Comparison of ENCODE assay signal across 1 cellular context in the genomic region with DNA sequence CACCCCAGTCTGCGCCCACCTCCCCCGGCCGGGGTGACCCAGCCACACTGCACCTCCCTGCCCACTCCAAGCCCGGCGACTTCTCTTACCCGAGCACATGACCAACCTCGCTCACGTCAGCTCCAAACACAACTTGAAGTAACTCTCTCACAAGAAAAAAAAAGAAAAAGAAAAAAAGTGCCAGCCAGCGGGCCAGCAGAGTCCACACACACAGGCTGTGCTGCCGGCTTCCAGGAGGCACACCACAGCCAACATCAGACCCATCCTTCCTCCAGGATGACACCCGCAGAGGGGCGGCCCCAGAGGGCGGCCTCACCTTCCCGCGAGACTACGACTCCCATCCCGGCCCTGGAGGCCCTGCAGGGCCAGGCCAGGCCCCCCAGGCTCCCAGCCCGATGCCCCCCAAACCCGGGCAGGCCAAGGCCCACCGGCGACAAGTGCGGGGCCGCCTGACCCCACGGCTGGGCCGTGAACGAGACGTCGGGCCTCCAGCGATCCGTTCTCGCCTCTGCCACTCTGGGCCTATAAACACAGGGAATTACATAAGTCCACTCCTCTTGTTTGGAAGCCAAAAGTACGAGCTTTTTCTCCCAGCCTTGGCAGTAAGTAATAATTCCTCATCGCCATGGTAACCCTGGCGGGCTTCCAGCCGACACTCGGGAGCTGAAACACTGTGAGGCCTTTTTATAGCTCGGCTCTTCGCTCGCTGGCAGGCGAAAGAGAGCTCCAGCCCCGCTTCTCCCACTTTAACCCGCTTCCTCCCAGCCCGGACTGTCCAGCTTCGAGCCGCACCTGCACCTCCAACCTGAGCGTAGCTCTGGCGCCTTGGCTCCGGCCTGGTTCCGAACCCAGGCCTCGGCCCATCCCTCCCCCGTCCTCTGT.
TF ChIP-seq lines count a peak whose summit lies in the region.

No MANE protein-coding gene starts in this region.

TF ChIP-seq in HepG2, 621 proteins besides CTCF, POLR2A, EP300 and RAD21 (continued from another document and continues in another):
- TF ChIP-seq, protein P1, sequence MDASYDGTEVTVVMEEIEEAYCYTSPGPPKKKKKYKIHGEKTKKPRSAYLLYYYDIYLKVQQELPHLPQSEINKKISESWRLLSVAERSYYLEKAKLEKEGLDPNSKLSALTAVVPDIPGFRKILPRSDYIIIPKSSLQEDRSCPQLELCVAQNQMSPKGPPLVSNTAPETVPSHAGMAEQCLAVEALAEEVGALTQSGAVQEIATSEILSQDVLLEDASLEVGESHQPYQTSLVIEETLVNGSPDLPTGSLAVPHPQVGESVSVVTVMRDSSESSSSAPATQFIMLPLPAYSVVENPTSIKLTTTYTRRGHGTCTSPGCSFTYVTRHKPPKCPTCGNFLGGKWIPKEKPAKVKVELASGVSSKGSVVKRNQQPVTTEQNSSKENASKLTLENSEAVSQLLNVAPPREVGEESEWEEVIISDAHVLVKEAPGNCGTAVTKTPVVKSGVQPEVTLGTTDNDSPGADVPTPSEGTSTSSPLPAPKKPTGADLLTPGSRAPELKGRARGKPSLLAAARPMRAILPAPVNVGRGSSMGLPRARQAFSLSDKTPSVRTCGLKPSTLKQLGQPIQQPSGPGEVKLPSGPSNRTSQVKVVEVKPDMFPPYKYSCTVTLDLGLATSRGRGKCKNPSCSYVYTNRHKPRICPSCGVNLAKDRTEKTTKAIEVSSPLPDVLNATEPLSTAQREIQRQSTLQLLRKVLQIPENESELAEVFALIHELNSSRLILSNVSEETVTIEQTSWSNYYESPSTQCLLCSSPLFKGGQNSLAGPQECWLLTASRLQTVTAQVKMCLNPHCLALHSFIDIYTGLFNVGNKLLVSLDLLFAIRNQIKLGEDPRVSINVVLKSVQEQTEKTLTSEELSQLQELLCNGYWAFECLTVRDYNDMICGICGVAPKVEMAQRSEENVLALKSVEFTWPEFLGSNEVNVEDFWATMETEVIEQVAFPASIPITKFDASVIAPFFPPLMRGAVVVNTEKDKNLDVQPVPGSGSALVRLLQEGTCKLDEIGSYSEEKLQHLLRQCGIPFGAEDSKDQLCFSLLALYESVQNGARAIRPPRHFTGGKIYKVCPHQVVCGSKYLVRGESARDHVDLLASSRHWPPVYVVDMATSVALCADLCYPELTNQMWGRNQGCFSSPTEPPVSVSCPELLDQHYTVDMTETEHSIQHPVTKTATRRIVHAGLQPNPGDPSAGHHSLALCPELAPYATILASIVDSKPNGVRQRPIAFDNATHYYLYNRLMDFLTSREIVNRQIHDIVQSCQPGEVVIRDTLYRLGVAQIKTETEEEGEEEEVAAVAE (CRISPR knock-in tag; IDR thresholded peaks at IDR 0.05; ENCODE audit: borderline replicate concordance), result 0 out of 2 replicates have a peak, but pooled peaks have one; percentile 5
- TF ChIP-seq ZNF510 (CRISPR knock-in tag; IDR thresholded peaks at IDR 0.05; ENCODE audit: low read depth) (0 out of 2 replicates have a peak, but pooled peaks have one; percentile 25), RFX1 (IDR thresholded peaks at IDR 0.05) (peak; percentile 73), RBFOX2 (IDR thresholded peaks at IDR 0.05; ENCODE audit: low read depth, low read length) (peak; percentile 85), SAP130 (CRISPR knock-in tag; IDR thresholded peaks at IDR 0.05; ENCODE audit: low read depth) (peak; percentile 83), ZBTB7B (CRISPR knock-in tag; IDR thresholded peaks at IDR 0.05) (peak; percentile 83), ZNF674 (CRISPR knock-in tag; IDR thresholded peaks at IDR 0.05; ENCODE audit: low read depth) (no peak), ZNF335 (CRISPR knock-in tag; IDR thresholded peaks at IDR 0.05) (0 out of 2 replicates have a peak, but pooled peaks have one; percentile 26), REPIN1 (CRISPR knock-in tag; IDR thresholded peaks at IDR 0.05; ENCODE audit: borderline replicate concordance, low read depth) (peak; percentile 78), TEAD3 (CRISPR knock-in tag; optimal IDR thresholded peaks at IDR 0.05; ENCODE audit: borderline replicate concordance) (peak; percentile 16), ZNF709 (CRISPR knock-in tag; IDR thresholded peaks at IDR 0.05) (peak; percentile 38; the same call in 1 of the 2 replicates), ZNF564 (CRISPR knock-in tag; IDR thresholded peaks at IDR 0.05) (peak; percentile 43; the same call in 1 of the 2 replicates), ZNF549 (CRISPR knock-in tag; IDR thresholded peaks at IDR 0.05) (no peak), ZFP41 (CRISPR knock-in tag; IDR thresholded peaks at IDR 0.05; ENCODE audit: borderline replicate concordance) (no peak), ZNF629 (CRISPR knock-in tag; conservative IDR thresholded peaks at IDR 0.05) (0 out of 2 replicates have a peak, but pooled peaks have one; percentile 20), SOX5 (CRISPR knock-in tag; IDR thresholded peaks at IDR 0.05; ENCODE audit: borderline replicate concordance) (peak; percentile 39; the same call in 1 of the 2 replicates), ZNF383 (CRISPR knock-in tag; IDR thresholded peaks at IDR 0.05; ENCODE audit: borderline replicate concordance) (no peak), CEBPG (CRISPR knock-in tag; IDR thresholded peaks at IDR 0.05) (0 out of 2 replicates have a peak, but pooled peaks have one; percentile 4), GATA4 (IDR thresholded peaks at IDR 0.05; ENCODE audit: borderline replicate concordance, low read depth) (peak; percentile 31; the same call in 1 of the 2 replicates), TBX2 (CRISPR knock-in tag; IDR thresholded peaks at IDR 0.05; ENCODE audit: borderline replicate concordance) (peak; percentile 58; the same call in 1 of the 2 replicates), ZNF883 (CRISPR knock-in tag; IDR thresholded peaks at IDR 0.05; ENCODE audit: not compliant biosample characterization) (peak; percentile 37), ARNT (IDR thresholded peaks at IDR 0.05) (no peak), BRCA1 (CRISPR knock-in tag; IDR thresholded peaks at IDR 0.05) (peak; percentile 73; the same call in 1 of the 2 replicates), NR2C2 (CRISPR knock-in tag; IDR thresholded peaks at IDR 0.05; ENCODE audit: borderline replicate concordance) (peak; percentile 57; the same call in 1 of the 2 replicates), ATAD3A (CRISPR knock-in tag; IDR thresholded peaks at IDR 0.05) (no peak), ZNF33A (CRISPR knock-in tag; IDR thresholded peaks at IDR 0.05; ENCODE audit: borderline replicate concordance) (peak; percentile 95; the same call in 1 of the 2 replicates)
- TF ChIP-seq, protein P2, sequence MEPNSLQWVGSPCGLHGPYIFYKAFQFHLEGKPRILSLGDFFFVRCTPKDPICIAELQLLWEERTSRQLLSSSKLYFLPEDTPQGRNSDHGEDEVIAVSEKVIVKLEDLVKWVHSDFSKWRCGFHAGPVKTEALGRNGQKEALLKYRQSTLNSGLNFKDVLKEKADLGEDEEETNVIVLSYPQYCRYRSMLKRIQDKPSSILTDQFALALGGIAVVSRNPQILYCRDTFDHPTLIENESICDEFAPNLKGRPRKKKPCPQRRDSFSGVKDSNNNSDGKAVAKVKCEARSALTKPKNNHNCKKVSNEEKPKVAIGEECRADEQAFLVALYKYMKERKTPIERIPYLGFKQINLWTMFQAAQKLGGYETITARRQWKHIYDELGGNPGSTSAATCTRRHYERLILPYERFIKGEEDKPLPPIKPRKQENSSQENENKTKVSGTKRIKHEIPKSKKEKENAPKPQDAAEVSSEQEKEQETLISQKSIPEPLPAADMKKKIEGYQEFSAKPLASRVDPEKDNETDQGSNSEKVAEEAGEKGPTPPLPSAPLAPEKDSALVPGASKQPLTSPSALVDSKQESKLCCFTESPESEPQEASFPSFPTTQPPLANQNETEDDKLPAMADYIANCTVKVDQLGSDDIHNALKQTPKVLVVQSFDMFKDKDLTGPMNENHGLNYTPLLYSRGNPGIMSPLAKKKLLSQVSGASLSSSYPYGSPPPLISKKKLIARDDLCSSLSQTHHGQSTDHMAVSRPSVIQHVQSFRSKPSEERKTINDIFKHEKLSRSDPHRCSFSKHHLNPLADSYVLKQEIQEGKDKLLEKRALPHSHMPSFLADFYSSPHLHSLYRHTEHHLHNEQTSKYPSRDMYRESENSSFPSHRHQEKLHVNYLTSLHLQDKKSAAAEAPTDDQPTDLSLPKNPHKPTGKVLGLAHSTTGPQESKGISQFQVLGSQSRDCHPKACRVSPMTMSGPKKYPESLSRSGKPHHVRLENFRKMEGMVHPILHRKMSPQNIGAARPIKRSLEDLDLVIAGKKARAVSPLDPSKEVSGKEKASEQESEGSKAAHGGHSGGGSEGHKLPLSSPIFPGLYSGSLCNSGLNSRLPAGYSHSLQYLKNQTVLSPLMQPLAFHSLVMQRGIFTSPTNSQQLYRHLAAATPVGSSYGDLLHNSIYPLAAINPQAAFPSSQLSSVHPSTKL (CRISPR knock-in tag; IDR thresholded peaks at IDR 0.05), result peak; percentile 58
- TF ChIP-seq, protein P3, sequence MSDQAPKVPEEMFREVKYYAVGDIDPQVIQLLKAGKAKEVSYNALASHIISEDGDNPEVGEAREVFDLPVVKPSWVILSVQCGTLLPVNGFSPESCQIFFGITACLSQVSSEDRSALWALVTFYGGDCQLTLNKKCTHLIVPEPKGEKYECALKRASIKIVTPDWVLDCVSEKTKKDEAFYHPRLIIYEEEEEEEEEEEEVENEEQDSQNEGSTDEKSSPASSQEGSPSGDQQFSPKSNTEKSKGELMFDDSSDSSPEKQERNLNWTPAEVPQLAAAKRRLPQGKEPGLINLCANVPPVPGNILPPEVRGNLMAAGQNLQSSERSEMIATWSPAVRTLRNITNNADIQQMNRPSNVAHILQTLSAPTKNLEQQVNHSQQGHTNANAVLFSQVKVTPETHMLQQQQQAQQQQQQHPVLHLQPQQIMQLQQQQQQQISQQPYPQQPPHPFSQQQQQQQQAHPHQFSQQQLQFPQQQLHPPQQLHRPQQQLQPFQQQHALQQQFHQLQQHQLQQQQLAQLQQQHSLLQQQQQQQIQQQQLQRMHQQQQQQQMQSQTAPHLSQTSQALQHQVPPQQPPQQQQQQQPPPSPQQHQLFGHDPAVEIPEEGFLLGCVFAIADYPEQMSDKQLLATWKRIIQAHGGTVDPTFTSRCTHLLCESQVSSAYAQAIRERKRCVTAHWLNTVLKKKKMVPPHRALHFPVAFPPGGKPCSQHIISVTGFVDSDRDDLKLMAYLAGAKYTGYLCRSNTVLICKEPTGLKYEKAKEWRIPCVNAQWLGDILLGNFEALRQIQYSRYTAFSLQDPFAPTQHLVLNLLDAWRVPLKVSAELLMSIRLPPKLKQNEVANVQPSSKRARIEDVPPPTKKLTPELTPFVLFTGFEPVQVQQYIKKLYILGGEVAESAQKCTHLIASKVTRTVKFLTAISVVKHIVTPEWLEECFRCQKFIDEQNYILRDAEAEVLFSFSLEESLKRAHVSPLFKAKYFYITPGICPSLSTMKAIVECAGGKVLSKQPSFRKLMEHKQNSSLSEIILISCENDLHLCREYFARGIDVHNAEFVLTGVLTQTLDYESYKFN (CRISPR knock-in tag; conservative IDR thresholded peaks at IDR 0.05), result peak; percentile 62
- TF ChIP-seq, protein P4, sequence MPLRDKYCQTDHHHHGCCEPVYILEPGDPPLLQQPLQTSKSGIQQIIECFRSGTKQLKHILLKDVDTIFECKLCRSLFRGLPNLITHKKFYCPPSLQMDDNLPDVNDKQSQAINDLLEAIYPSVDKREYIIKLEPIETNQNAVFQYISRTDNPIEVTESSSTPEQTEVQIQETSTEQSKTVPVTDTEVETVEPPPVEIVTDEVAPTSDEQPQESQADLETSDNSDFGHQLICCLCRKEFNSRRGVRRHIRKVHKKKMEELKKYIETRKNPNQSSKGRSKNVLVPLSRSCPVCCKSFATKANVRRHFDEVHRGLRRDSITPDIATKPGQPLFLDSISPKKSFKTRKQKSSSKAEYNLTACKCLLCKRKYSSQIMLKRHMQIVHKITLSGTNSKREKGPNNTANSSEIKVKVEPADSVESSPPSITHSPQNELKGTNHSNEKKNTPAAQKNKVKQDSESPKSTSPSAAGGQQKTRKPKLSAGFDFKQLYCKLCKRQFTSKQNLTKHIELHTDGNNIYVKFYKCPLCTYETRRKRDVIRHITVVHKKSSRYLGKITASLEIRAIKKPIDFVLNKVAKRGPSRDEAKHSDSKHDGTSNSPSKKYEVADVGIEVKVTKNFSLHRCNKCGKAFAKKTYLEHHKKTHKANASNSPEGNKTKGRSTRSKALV (CRISPR knock-in tag; IDR thresholded peaks at IDR 0.05), result peak; percentile 78
- TF ChIP-seq, protein P5, sequence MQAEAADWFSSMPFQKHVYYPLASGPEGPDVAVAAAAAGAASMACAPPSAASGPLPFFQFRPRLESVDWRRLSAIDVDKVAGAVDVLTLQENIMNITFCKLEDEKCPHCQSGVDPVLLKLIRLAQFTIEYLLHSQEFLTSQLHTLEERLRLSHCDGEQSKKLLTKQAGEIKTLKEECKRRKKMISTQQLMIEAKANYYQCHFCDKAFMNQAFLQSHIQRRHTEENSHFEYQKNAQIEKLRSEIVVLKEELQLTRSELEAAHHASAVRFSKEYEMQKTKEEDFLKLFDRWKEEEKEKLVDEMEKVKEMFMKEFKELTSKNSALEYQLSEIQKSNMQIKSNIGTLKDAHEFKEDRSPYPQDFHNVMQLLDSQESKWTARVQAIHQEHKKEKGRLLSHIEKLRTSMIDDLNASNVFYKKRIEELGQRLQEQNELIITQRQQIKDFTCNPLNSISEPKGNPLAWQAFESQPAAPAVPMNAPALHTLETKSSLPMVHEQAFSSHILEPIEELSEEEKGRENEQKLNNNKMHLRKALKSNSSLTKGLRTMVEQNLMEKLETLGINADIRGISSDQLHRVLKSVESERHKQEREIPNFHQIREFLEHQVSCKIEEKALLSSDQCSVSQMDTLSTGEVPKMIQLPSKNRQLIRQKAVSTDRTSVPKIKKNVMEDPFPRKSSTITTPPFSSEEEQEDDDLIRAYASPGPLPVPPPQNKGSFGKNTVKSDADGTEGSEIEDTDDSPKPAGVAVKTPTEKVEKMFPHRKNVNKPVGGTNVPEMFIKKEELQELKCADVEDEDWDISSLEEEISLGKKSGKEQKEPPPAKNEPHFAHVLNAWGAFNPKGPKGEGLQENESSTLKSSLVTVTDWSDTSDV (CRISPR knock-in tag; IDR thresholded peaks at IDR 0.05), result no peak
- TF ChIP-seq, protein P6, sequence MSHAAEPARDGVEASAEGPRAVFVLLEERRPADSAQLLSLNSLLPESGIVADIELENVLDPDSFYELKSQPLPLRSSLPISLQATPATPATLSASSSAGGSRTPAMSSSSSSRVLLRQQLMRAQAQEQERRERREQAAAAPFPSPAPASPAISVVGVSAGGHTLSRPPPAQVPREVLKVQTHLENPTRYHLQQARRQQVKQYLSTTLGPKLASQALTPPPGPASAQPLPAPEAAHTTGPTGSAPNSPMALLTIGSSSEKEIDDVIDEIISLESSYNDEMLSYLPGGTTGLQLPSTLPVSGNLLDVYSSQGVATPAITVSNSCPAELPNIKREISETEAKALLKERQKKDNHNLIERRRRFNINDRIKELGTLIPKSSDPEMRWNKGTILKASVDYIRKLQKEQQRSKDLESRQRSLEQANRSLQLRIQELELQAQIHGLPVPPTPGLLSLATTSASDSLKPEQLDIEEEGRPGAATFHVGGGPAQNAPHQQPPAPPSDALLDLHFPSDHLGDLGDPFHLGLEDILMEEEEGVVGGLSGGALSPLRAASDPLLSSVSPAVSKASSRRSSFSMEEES (CRISPR knock-in tag; IDR thresholded peaks at IDR 0.05), result no peak
- TF ChIP-seq, protein P7, sequence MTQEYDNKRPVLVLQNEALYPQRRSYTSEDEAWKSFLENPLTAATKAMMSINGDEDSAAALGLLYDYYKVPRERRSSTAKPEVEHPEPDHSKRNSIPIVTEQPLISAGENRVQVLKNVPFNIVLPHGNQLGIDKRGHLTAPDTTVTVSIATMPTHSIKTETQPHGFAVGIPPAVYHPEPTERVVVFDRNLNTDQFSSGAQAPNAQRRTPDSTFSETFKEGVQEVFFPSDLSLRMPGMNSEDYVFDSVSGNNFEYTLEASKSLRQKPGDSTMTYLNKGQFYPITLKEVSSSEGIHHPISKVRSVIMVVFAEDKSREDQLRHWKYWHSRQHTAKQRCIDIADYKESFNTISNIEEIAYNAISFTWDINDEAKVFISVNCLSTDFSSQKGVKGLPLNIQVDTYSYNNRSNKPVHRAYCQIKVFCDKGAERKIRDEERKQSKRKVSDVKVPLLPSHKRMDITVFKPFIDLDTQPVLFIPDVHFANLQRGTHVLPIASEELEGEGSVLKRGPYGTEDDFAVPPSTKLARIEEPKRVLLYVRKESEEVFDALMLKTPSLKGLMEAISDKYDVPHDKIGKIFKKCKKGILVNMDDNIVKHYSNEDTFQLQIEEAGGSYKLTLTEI (CRISPR knock-in tag; conservative IDR thresholded peaks at IDR 0.05), result no peak
